Comparison of ENCODE assay signal across 1 cellular context in genomic region chr1:246152986-246153431, GRCh38.
TF ChIP-seq lines count a peak whose summit lies in the region.

No MANE protein-coding gene starts in this region.

TF ChIP-seq in K562, 482 proteins besides CTCF, POLR2A, EP300 and RAD21 (continued from another document and continues in another):
- TF ChIP-seq, protein P1, sequence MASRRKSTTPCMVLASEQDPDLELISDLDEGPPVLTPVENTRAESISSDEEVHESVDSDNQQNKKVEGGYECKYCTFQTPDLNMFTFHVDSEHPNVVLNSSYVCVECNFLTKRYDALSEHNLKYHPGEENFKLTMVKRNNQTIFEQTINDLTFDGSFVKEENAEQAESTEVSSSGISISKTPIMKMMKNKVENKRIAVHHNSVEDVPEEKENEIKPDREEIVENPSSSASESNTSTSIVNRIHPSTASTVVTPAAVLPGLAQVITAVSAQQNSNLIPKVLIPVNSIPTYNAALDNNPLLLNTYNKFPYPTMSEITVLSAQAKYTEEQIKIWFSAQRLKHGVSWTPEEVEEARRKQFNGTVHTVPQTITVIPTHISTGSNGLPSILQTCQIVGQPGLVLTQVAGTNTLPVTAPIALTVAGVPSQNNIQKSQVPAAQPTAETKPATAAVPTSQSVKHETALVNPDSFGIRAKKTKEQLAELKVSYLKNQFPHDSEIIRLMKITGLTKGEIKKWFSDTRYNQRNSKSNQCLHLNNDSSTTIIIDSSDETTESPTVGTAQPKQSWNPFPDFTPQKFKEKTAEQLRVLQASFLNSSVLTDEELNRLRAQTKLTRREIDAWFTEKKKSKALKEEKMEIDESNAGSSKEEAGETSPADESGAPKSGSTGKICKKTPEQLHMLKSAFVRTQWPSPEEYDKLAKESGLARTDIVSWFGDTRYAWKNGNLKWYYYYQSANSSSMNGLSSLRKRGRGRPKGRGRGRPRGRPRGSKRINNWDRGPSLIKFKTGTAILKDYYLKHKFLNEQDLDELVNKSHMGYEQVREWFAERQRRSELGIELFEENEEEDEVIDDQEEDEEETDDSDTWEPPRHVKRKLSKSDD (conservative IDR thresholded peaks at IDR 0.05; ENCODE audit: low read length) = no peak
- no peak for TF ChIP-seq ZNF655 (CRISPR knock-in tag; IDR thresholded peaks at IDR 0.05)
- peak; percentile 19; the same call in 1 of the 2 replicates for TF ChIP-seq TAL1 (IDR thresholded peaks at IDR 0.05)
- TF ChIP-seq, protein P2, sequence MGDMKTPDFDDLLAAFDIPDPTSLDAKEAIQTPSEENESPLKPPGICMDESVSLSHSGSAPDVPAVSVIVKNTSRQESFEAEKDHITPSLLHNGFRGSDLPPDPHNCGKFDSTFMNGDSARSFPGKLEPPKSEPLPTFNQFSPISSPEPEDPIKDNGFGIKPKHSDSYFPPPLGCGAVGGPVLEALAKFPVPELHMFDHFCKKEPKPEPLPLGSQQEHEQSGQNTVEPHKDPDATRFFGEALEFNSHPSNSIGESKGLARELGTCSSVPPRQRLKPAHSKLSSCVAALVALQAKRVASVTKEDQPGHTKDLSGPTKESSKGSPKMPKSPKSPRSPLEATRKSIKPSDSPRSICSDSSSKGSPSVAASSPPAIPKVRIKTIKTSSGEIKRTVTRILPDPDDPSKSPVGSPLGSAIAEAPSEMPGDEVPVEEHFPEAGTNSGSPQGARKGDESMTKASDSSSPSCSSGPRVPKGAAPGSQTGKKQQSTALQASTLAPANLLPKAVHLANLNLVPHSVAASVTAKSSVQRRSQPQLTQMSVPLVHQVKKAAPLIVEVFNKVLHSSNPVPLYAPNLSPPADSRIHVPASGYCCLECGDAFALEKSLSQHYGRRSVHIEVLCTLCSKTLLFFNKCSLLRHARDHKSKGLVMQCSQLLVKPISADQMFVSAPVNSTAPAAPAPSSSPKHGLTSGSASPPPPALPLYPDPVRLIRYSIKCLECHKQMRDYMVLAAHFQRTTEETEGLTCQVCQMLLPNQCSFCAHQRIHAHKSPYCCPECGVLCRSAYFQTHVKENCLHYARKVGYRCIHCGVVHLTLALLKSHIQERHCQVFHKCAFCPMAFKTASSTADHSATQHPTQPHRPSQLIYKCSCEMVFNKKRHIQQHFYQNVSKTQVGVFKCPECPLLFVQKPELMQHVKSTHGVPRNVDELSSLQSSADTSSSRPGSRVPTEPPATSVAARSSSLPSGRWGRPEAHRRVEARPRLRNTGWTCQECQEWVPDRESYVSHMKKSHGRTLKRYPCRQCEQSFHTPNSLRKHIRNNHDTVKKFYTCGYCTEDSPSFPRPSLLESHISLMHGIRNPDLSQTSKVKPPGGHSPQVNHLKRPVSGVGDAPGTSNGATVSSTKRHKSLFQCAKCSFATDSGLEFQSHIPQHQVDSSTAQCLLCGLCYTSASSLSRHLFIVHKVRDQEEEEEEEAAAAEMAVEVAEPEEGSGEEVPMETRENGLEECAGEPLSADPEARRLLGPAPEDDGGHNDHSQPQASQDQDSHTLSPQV (IDR thresholded peaks at IDR 0.05) = peak; percentile 71
- TF ChIP-seq, protein P3, sequence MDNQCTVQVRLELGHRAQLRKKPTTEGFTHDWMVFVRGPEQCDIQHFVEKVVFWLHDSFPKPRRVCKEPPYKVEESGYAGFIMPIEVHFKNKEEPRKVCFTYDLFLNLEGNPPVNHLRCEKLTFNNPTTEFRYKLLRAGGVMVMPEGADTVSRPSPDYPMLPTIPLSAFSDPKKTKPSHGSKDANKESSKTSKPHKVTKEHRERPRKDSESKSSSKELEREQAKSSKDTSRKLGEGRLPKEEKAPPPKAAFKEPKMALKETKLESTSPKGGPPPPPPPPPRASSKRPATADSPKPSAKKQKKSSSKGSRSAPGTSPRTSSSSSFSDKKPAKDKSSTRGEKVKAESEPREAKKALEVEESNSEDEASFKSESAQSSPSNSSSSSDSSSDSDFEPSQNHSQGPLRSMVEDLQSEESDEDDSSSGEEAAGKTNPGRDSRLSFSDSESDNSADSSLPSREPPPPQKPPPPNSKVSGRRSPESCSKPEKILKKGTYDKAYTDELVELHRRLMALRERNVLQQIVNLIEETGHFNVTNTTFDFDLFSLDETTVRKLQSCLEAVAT (IDR thresholded peaks at IDR 0.05) = peak; percentile 13 to 69; a peak in 2 of 4 replicates
- TF ChIP-seq, protein P4, sequence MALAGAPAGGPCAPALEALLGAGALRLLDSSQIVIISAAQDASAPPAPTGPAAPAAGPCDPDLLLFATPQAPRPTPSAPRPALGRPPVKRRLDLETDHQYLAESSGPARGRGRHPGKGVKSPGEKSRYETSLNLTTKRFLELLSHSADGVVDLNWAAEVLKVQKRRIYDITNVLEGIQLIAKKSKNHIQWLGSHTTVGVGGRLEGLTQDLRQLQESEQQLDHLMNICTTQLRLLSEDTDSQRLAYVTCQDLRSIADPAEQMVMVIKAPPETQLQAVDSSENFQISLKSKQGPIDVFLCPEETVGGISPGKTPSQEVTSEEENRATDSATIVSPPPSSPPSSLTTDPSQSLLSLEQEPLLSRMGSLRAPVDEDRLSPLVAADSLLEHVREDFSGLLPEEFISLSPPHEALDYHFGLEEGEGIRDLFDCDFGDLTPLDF (CRISPR knock-in tag; IDR thresholded peaks at IDR 0.05) = no peak
- peak; percentile 78 for TF ChIP-seq NCOA1 (IDR thresholded peaks at IDR 0.05; ENCODE audit: low read depth)
- TF ChIP-seq, protein P5, sequence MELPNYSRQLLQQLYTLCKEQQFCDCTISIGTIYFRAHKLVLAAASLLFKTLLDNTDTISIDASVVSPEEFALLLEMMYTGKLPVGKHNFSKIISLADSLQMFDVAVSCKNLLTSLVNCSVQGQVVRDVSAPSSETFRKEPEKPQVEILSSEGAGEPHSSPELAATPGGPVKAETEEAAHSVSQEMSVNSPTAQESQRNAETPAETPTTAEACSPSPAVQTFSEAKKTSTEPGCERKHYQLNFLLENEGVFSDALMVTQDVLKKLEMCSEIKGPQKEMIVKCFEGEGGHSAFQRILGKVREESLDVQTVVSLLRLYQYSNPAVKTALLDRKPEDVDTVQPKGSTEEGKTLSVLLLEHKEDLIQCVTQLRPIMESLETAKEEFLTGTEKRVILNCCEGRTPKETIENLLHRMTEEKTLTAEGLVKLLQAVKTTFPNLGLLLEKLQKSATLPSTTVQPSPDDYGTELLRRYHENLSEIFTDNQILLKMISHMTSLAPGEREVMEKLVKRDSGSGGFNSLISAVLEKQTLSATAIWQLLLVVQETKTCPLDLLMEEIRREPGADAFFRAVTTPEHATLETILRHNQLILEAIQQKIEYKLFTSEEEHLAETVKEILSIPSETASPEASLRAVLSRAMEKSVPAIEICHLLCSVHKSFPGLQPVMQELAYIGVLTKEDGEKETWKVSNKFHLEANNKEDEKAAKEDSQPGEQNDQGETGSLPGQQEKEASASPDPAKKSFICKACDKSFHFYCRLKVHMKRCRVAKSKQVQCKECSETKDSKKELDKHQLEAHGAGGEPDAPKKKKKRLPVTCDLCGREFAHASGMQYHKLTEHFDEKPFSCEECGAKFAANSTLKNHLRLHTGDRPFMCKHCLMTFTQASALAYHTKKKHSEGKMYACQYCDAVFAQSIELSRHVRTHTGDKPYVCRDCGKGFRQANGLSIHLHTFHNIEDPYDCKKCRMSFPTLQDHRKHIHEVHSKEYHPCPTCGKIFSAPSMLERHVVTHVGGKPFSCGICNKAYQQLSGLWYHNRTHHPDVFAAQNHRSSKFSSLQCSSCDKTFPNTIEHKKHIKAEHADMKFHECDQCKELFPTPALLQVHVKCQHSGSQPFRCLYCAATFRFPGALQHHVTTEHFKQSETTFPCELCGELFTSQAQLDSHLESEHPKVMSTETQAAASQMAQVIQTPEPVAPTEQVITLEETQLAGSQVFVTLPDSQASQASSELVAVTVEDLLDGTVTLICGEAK (IDR thresholded peaks at IDR 0.05) = peak; percentile 36; the same call in 1 of the 2 replicates
- TF ChIP-seq, protein P5 (CRISPR knock-in tag; IDR thresholded peaks at IDR 0.05) = no peak
- TF ChIP-seq MTA2 (IDR thresholded peaks at IDR 0.05; ENCODE audit: low read depth) = no peak; the same call in 1 of the 2 replicates
- no peak for TF ChIP-seq ZNF785 (CRISPR knock-in tag; IDR thresholded peaks at IDR 0.05)
- TF ChIP-seq ZNF184 (CRISPR knock-in tag; IDR thresholded peaks at IDR 0.05) = no peak
- TF ChIP-seq ZNF696 (CRISPR knock-in tag; conservative IDR thresholded peaks at IDR 0.05) = no peak
- no peak for TF ChIP-seq HMGN3 (IDR thresholded peaks at IDR 0.05; ENCODE audit: borderline replicate concordance, extremely low read depth, insufficient read length, low read depth, low read length)
- peak in 1 of 2 experiments; percentile 58; a peak in 1 of 4 replicates for TF ChIP-seq TRIM24 (IDR thresholded peaks at IDR 0.05)
- TF ChIP-seq ZNF717 (CRISPR knock-in tag; IDR thresholded peaks at IDR 0.05) = no peak
- TF ChIP-seq ZBTB7A (IDR thresholded peaks at IDR 0.05; ENCODE audit: borderline replicate concordance, control insufficient read depth, low read depth, low read length) = no peak
- TF ChIP-seq SRSF1 (IDR thresholded peaks at IDR 0.05; ENCODE audit: low read depth, low read length) = no peak
- no peak for TF ChIP-seq ZNF41 (CRISPR knock-in tag; conservative IDR thresholded peaks at IDR 0.05)
- no peak for TF ChIP-seq RFX1 (IDR thresholded peaks at IDR 0.05)
- no peak for TF ChIP-seq ZNF589 (CRISPR knock-in tag; IDR thresholded peaks at IDR 0.05; ENCODE audit: low read depth)
- TF ChIP-seq ZNF280B (CRISPR knock-in tag; IDR thresholded peaks at IDR 0.05) = no peak
- TF ChIP-seq EP400 (IDR thresholded peaks at IDR 0.05) = peak; percentile 36; the same call in 1 of the 2 replicates
- peak; percentile 76 for TF ChIP-seq ZEB2 (IDR thresholded peaks at IDR 0.05)
- TF ChIP-seq NFATC3 (IDR thresholded peaks at IDR 0.05) = peak; percentile 46; the same call in 1 of the 2 replicates
- peak; percentile 68 for TF ChIP-seq TCF3 (CRISPR knock-in tag; IDR thresholded peaks at IDR 0.05)
- TF ChIP-seq ETV5 (CRISPR knock-in tag; IDR thresholded peaks at IDR 0.05; ENCODE audit: low read depth) = peak; percentile 77
- no peak for TF ChIP-seq ZFP36 (IDR thresholded peaks at IDR 0.05; ENCODE audit: low read depth, low read length, partially characterized antibody)
- peak; percentile 62; the same call in 1 of the 2 replicates for TF ChIP-seq PHF21A (IDR thresholded peaks at IDR 0.05; ENCODE audit: borderline replicate concordance, low read depth)
- no peak for TF ChIP-seq SRSF9 (IDR thresholded peaks at IDR 0.05; ENCODE audit: borderline replicate concordance, low read depth, low read length)
- no peak for TF ChIP-seq EWSR1 (IDR thresholded peaks at IDR 0.05; ENCODE audit: borderline replicate concordance, low read depth, partially characterized antibody)
- TF ChIP-seq, protein P6, sequence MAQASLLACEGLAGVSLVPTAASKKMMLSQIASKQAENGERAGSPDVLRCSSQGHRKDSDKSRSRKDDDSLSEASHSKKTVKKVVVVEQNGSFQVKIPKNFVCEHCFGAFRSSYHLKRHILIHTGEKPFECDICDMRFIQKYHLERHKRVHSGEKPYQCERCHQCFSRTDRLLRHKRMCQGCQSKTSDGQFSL (CRISPR knock-in tag; IDR thresholded peaks at IDR 0.05) = no peak
- TF ChIP-seq, protein P6 (tag; IDR thresholded peaks at IDR 0.05) = no peak
- no peak for TF ChIP-seq U2AF2 (optimal IDR thresholded peaks at IDR 0.05; ENCODE audit: low read depth, low read length)
